In the genomic region with DNA sequence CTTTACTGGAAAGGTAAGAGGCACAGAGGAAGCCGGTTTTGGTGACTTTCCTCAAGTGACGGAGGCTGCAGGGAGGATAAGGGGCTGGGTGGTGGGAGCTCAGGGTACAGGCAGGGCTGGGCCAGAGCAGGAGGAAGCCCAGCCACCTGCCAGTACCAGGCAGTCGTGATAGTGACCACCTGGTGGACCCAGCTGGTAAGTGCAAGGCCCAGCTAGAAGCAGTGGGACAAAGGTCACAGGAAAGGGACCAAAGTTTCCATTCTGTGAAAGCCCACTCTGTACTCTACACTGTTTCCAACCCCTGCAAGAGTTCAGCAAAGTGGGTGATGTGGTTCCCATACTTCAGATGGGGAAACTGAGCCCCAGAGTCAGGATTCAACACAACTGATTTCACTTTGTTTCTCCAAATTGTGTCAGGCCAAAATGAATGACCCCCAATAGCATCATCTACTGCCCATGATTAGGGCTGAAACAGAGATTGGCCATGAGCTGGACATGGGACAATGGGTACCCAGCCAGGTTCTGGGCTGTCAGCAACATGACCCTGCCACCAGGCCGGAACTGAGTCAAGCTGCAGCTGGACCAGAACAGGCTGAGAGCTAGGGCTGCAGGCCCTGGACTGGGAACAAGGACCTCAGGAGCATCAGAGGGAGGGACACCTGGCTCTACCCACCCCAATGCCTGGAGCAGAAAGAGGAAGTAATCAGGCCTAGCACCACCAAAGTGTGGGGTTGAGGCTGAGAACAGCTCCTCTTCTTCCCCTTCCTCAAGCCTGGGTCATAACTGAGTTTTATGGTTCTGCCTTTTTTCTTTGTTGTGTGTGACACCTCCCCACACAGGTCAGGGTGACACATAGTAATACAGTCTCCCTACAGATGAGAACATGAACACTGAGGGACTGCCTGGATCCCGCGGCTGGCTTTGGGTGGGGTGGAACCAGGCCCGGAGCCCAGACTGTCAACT, we compare ENCODE assay signal across 1 cellular context.
TF ChIP-seq lines count a peak whose summit lies in the region.

No MANE protein-coding gene starts in this region.

TF ChIP-seq in WTC11, 78 proteins besides CTCF, POLR2A, EP300 and RAD21 (continued from another document):
- TF ChIP-seq, protein P1, sequence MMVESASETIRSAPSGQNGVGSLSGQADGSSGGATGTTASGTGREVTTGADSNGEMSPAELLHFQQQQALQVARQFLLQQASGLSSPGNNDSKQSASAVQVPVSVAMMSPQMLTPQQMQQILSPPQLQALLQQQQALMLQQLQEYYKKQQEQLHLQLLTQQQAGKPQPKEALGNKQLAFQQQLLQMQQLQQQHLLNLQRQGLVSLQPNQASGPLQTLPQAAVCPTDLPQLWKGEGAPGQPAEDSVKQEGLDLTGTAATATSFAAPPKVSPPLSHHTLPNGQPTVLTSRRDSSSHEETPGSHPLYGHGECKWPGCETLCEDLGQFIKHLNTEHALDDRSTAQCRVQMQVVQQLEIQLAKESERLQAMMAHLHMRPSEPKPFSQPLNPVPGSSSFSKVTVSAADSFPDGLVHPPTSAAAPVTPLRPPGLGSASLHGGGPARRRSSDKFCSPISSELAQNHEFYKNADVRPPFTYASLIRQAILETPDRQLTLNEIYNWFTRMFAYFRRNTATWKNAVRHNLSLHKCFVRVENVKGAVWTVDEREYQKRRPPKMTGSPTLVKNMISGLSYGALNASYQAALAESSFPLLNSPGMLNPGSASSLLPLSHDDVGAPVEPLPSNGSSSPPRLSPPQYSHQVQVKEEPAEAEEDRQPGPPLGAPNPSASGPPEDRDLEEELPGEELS (CRISPR knock-in tag; IDR thresholded peaks at IDR 0.05): no peak
